Comparison of ENCODE assay signal across 20 cellular contexts in genomic region chr1:179598631-179599030, GRCh38. TPM values are rescaled to one million over a fixed set of nuclear protein-coding genes. Genes with fewer than 3 reads are reported as not detected.
"Had no signal": no experiment of that assay in that cellular context is flagged by ENCODE, and none has a peak within 500 bp of the region (broad histone marks: within the 10 kb centered on the region; RNA-seq: fewer than 3 reads in every experiment).

No MANE protein-coding gene starts in this region.

- H3K9me3 ChIP-seq: left lung, prostate gland, right lobe of liver, suprapubic skin, upper lobe of left lung had no signal

- ATAC-seq: activated CD4-positive, alpha-beta T cell treated with anti-CD3 and anti-CD28 coated beads for 36 hours; activated T-helper 17 cell treated with anti-CD3 and anti-CD28 coated beads, Interleukin-2, amount 50 U/mL, for 72 hours; heart right ventricle; left lung; natural killer cell treated with Interleukin-12 subunit alpha and Interleukin-12 subunit beta and Interleukin-15 and Interleukin-18, amount 100 ng/mL, for 72 hours; right lobe of liver had no signal

- H3K27ac Mint-ChIP-seq: activated CD4-positive, alpha-beta T cell treated with anti-CD3 and anti-CD28 coated beads for 36 hours; activated naive CD4-positive, alpha-beta T cell treated with anti-CD3 and anti-CD28 coated beads for 36 hours; activated T-helper 17 cell treated with anti-CD3 and anti-CD28 coated beads, Interleukin-2, amount 50 U/mL, for 72 hours; natural killer cell treated with Interleukin-12 subunit alpha and Interleukin-12 subunit beta and Interleukin-15 and Interleukin-18, amount 100 ng/mL, for 72 hours had no signal

- H3K27me3 ChIP-seq: suprapubic skin, upper lobe of left lung had no signal

- H3K4me3 ChIP-seq: coronary artery, heart right ventricle, left lung, prostate gland, right lobe of liver, suprapubic skin, upper lobe of left lung had no signal

- H3K9me3 Mint-ChIP-seq: activated naive CD4-positive, alpha-beta T cell treated with anti-CD3 and anti-CD28 coated beads for 36 hours; activated T-helper 17 cell treated with anti-CD3 and anti-CD28 coated beads, Interleukin-2, amount 50 U/mL, for 72 hours had no signal

- H3K4me3 Mint-ChIP-seq: activated CD4-positive, alpha-beta T cell treated with anti-CD3 and anti-CD28 coated beads for 36 hours; activated naive CD4-positive, alpha-beta T cell treated with anti-CD3 and anti-CD28 coated beads for 36 hours; activated T-helper 17 cell treated with anti-CD3 and anti-CD28 coated beads, Interleukin-2, amount 50 U/mL, for 72 hours; natural killer cell treated with Interleukin-12 subunit alpha and Interleukin-12 subunit beta and Interleukin-15 and Interleukin-18, amount 100 ng/mL, for 72 hours had no signal

- H3K4me1 Mint-ChIP-seq: activated T-helper 17 cell treated with anti-CD3 and anti-CD28 coated beads, Interleukin-2, amount 50 U/mL, for 72 hours had no signal

- DNase-seq: activated CD4-positive, alpha-beta T cell treated with anti-CD3 and anti-CD28 coated beads for 36 hours; activated naive CD4-positive, alpha-beta T cell treated with anti-CD3 and anti-CD28 coated beads for 36 hours; caudate nucleus; effector memory CD4-positive, alpha-beta T cell; heart right ventricle; left lung; mesenchymal stem cell; nucleus accumbens; right lobe of liver; stimulated activated CD4-positive, alpha-beta T cell treated with anti-CD3 and anti-CD28 coated beads, Interleukin-1b, Interleukin-23, amount 100 ng/mL, for 48 hours; stimulated activated naive CD4-positive, alpha-beta T cell treated with Interleukin-2 at 50 U/mL for 16 hours; upper lobe of left lung; WERI-Rb-1 had no signal

- H3K36me3 Mint-ChIP-seq: natural killer cell treated with Interleukin-12 subunit alpha and Interleukin-12 subunit beta and Interleukin-15 and Interleukin-18, amount 100 ng/mL, for 72 hours had no signal

- H3K27ac ChIP-seq: coronary artery, heart right ventricle, left lung, prostate gland, right lobe of liver, suprapubic skin, upper lobe of left lung, WERI-Rb-1 had no signal

- H3K4me1 ChIP-seq: left lung, prostate gland, right lobe of liver, suprapubic skin, upper lobe of left lung had no signal

- H3K36me3 ChIP-seq: heart right ventricle, left lung, prostate gland, right lobe of liver, suprapubic skin, upper lobe of left lung, WERI-Rb-1 had no signal

RNA-seq across cellular contexts. Expression of gene TDRD5, which starts 7.0 kb away (rescaled TPM):
- total RNA-seq: activated CD4-positive, alpha-beta T cell treated with anti-CD3 and anti-CD28 coated beads for 36 hours; activated naive CD4-positive, alpha-beta T cell treated with anti-CD3 and anti-CD28 coated beads for 36 hours; activated T-helper 17 cell treated with anti-CD3 and anti-CD28 coated beads, Interleukin-2, amount 50 U/mL, for 72 hours; fibroblast of lung; natural killer cell treated with Interleukin-12 subunit alpha and Interleukin-12 subunit beta and Interleukin-15 and Interleukin-18, amount 100 ng/mL, for 72 hours; right lobe of liver had no signal

RNA-seq across cellular contexts. Expression of gene NPHS2, which starts 22.9 kb away (rescaled TPM):
- total RNA-seq: activated CD4-positive, alpha-beta T cell treated with anti-CD3 and anti-CD28 coated beads for 36 hours; activated naive CD4-positive, alpha-beta T cell treated with anti-CD3 and anti-CD28 coated beads for 36 hours; activated T-helper 17 cell treated with anti-CD3 and anti-CD28 coated beads, Interleukin-2, amount 50 U/mL, for 72 hours; fibroblast of lung; frontal cortex; heart right ventricle; left lung; natural killer cell treated with Interleukin-12 subunit alpha and Interleukin-12 subunit beta and Interleukin-15 and Interleukin-18, amount 100 ng/mL, for 72 hours; prostate gland; right lobe of liver; suprapubic skin; upper lobe of left lung had no signal
